ENCODE assay signal across 8 cellular contexts in the genomic region with DNA sequence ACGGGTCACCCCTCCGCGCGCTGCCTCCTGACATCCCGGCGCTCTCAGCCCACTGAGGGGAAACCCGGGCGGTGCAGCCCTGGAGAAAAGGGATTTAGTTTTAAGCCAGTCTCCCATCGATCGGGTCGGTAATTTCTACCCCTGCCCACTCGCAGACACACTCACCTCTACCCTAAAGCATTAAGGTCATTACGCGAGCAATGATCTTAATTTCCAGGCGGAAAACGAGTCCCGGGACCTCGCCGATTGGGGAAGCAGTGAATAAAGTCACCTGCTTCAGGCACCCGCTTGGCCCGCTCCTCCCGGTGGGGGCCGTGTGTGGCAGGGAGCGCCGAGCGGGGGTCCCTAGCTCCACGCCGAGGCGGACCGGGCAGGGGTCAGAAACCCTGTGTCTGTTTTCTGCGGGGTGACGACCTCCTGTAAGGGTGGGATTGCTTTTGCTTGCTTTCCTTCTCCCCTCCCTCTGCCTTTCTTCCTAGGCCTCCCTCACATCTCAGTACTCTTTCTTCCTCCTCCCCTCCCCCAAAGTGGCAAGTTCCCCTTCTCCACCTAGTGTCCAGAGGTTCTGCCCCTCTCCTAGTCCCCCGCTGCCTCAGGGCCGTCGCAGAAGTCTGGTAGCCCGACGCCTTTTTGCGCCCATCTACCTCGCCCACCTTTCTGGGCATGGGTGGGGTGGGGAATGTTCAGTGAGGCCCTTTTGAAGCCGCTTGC.
A peak's percentile ranks its signal among the peaks of the same experiment; 100 is the strongest.
DNase-seq lines count a peak whose midpoint lies in the region; ATAC-seq and TF ChIP-seq lines count a peak whose summit lies in the region.

No MANE protein-coding gene starts in this region.

- peak overlapping the region; percentile 56 to 60 for H3K4me3 Mint-ChIP-seq in stimulated activated naive B cell treated with anti-CD40 and anti-IgM and Interleukin-4, amounts not matched to agents 10 μg/mL and 1 μg/mL and 100 μg/mL, for 72 hours
- no peak overlapping the region for H3K4me3 Mint-ChIP-seq in CD4-positive, alpha-beta memory T cell

- H3K9ac ChIP-seq in mammary epithelial cell (ENCODE audit: insufficient read depth, low read length): no peak overlapping the region

- peaks cover 0 to 2% of the 10 kb centered on the region in 2 donors for H3K36me3 Mint-ChIP-seq in stimulated activated naive B cell treated with anti-CD40 and anti-IgM and Interleukin-4, amounts not matched to agents 10 μg/mL and 1 μg/mL and 100 μg/mL, for 72 hours
- no peaks in the 10 kb centered on the region for H3K36me3 Mint-ChIP-seq in CD4-positive, alpha-beta memory T cell

- peak overlapping the region; percentile 85 for H3K4me2 ChIP-seq in mammary epithelial cell (ENCODE audit: insufficient read depth, low read depth, low read length)

- ATAC-seq in left colon: peak; percentile 13
- no peak for ATAC-seq in stimulated activated naive B cell treated with anti-CD40 and anti-IgM and Interleukin-4, amounts not matched to agents 10 μg/mL and 1 μg/mL and 100 μg/mL, for 72 hours (replicated peaks)
- no peak for ATAC-seq in HG03135 (IDR thresholded peaks at IDR 0.05; ENCODE audit: unreplicated experiment)

- H3K36me3 ChIP-seq in mammary epithelial cell (ENCODE audit: insufficient read depth, low read length): no peaks in the 10 kb centered on the region
- H3K36me3 ChIP-seq in CD4-positive, alpha-beta memory T cell (ENCODE audit: insufficient read depth, low read length): no peaks in the 10 kb centered on the region

- H3K27me3 Mint-ChIP-seq in stimulated activated naive B cell treated with anti-CD40 and anti-IgM and Interleukin-4, amounts not matched to agents 10 μg/mL and 1 μg/mL and 100 μg/mL, for 72 hours: peaks cover 51 to 56% of the 10 kb centered on the region in 2 donors
- H3K27me3 Mint-ChIP-seq in CD4-positive, alpha-beta memory T cell: peaks cover 35 to 44% of the 10 kb centered on the region in 2 donors

- H3K27me3 ChIP-seq in mammary epithelial cell (ENCODE audit: insufficient read depth, low read length): peaks cover 49% of the 10 kb centered on the region
- H3K27me3 ChIP-seq in CD4-positive, alpha-beta memory T cell (ENCODE audit: insufficient read depth, low read length): peaks cover 22% of the 10 kb centered on the region

- peaks cover 27 to 36% of the 10 kb centered on the region in 2 donors for H3K4me1 Mint-ChIP-seq in stimulated activated naive B cell treated with anti-CD40 and anti-IgM and Interleukin-4, amounts not matched to agents 10 μg/mL and 1 μg/mL and 100 μg/mL, for 72 hours
- peaks cover 0 to 12% (median 3%) of the 10 kb centered on the region in 4 donors for H3K4me1 Mint-ChIP-seq in CD4-positive, alpha-beta memory T cell

- peaks cover 23% of the 10 kb centered on the region for H3K4me1 ChIP-seq in mammary epithelial cell (ENCODE audit: insufficient read depth, low read length)
- no peaks in the 10 kb centered on the region for H3K4me1 ChIP-seq in CD4-positive, alpha-beta memory T cell (ENCODE audit: insufficient read depth, low read length)

- no peak for TF ChIP-seq CTCF in mammary epithelial cell (conservative IDR thresholded peaks at IDR 0.05 in 1 of 2, IDR thresholded peaks at IDR 0.05 in 1 of 2; ENCODE audit: extremely low read depth in 1 of 2, insufficient read depth in 1 of 2, low read depth in 1 of 2, low read length in 2 of 2)

- H2AFZ ChIP-seq in mammary epithelial cell (ENCODE audit: low read depth, low read length): peak overlapping the region; percentile 77

- peak overlapping the region; percentile 79 for H3K27ac Mint-ChIP-seq in stimulated activated naive B cell treated with anti-CD40 and anti-IgM and Interleukin-4, amounts not matched to agents 10 μg/mL and 1 μg/mL and 100 μg/mL, for 72 hours
- no peak overlapping the region for H3K27ac Mint-ChIP-seq in CD4-positive, alpha-beta memory T cell

- no peaks in the 10 kb centered on the region for H3K9me3 ChIP-seq in mammary epithelial cell (replicated peaks; ENCODE audit: insufficient read depth, low read length)
- H3K9me3 ChIP-seq in CD4-positive, alpha-beta memory T cell (ENCODE audit: control insufficient read depth in 1 of 2, low read length in 2 of 2): no peaks in the 10 kb centered on the region

- no TSS peak for BruUV-seq in mammary epithelial cell (replicated peaks; lab: Mats Ljungman, UMichigan)

- DNase-seq in KG1 (lab: John Stamatoyannopoulos, UW): peak; percentile 23
- no peak for DNase-seq in mammary epithelial cell
- no peak for DNase-seq in left colon
- no peak for DNase-seq in stimulated activated naive B cell treated with anti-CD40 and anti-IgM and Interleukin-4, amounts not matched to agents 10 μg/mL and 1 μg/mL and 100 μg/mL, for 72 hours
- DNase-seq in GM19238 (ENCODE audit: insufficient read length, low spot score): no peak
- no peak for DNase-seq in NCI-H345 treated with DMSO at 0.1 percent for 48 hours (lab: John Stamatoyannopoulos, UW; ENCODE audit: unreplicated experiment)
- DNase-seq in CD4-positive, alpha-beta memory T cell: no peak

- POLR2A ChIA-PET in CD4-positive, alpha-beta memory T cell (lab: Charles Lee; ENCODE audit: partially characterized antibody): no interaction called here

- CTCF ChIA-PET in mammary epithelial cell (lab: Charles Lee; ENCODE audit: low non-redundant PET): no interaction called here
- CTCF ChIA-PET in CD4-positive, alpha-beta memory T cell (lab: Charles Lee; ENCODE audit: partially characterized antibody): no interaction called here

- H4K20me1 ChIP-seq in mammary epithelial cell (ENCODE audit: insufficient read depth, low read length): no peaks in the 10 kb centered on the region

- peaks cover 0 to 3% of the 10 kb centered on the region in 2 donors for H3K9me3 Mint-ChIP-seq in stimulated activated naive B cell treated with anti-CD40 and anti-IgM and Interleukin-4, amounts not matched to agents 10 μg/mL and 1 μg/mL and 100 μg/mL, for 72 hours
- H3K9me3 Mint-ChIP-seq in CD4-positive, alpha-beta memory T cell: peaks cover 0 to 13% (median 5%) of the 10 kb centered on the region in 8 donors

- in situ Hi-C loops in mammary epithelial cell (cut with MboI; ENCODE audit: low sequenced_read_pairs in 2 of 2): loop anchor here (5.0 to 25.0 kb wide), 2 partner anchors 150 to 735 kb away; no protein-coding TSS in a partner anchor

- intact Hi-C loops in mammary epithelial cell (cut with micrococcal nuclease): loop anchor here (2.0 to 5.0 kb wide), 4 partner anchors 745 to 1265 kb away; no protein-coding TSS in a partner anchor
- intact Hi-C loops in left colon (cut with DNase I, micrococcal nuclease): loop anchor here (5.0 to 10.0 kb wide), 3 partner anchors 115 to 143 kb away; a partner anchor contains a TSS
- intact Hi-C loops in CD4-positive, alpha-beta memory T cell (cut with micrococcal nuclease): no loop called here

- WGBS in mammary epithelial cell (ENCODE audit: low coverage, missing lambda C conversion rate): 20% methylated on average over 27 of the region's 40 CpGs

- peak overlapping the region; percentile 33 to 46 (median 36) for H3K4me3 ChIP-seq in mammary epithelial cell (replicated peaks in 1 of 3; ENCODE audit: insufficient read depth in 1 of 3, low read depth in 2 of 3, low read length in 3 of 3)
- no peak overlapping the region for H3K4me3 ChIP-seq in CD4-positive, alpha-beta memory T cell (ENCODE audit: low read length in 2 of 2)

- no peak overlapping the region for H3K27ac ChIP-seq in mammary epithelial cell (ENCODE audit: insufficient read depth, low read depth, low read length)
- no peak overlapping the region for H3K27ac ChIP-seq in CD4-positive, alpha-beta memory T cell (ENCODE audit: low read depth, low read length)

- dilution Hi-C loops in mammary epithelial cell (cut with HindIII; ENCODE audit: low sequenced_read_pairs): no loop called here

- no peaks in the 10 kb centered on the region for H3K79me2 ChIP-seq in mammary epithelial cell (ENCODE audit: insufficient read depth, low read length)

Comparison
In these comparisons a context has a peak if more than half of its experiments do, and no peak if none do; other contexts are left out.
1. H3K4me3 ChIP-seq: peak in mammary epithelial cell (3 of 3); none in CD4-positive, alpha-beta memory T cell (0 of 2).
2. H3K4me3 Mint-ChIP-seq: peak in stimulated activated naive B cell treated with anti-CD40 and anti-IgM and Interleukin-4, amounts not matched to agents 10 μg/mL and 1 μg/mL and 100 μg/mL, for 72 hours (2 of 2); none in CD4-positive, alpha-beta memory T cell (0 of 8).